ENCODE assay signal across 11 cellular contexts in genomic region chrX:28586291-28586690, GRCh38. TPM values are rescaled to one million over a fixed set of nuclear protein-coding genes. Genes with fewer than 3 reads are reported as not detected.
A peak's percentile ranks its signal among the peaks of the same experiment; 100 is the strongest.
DNase-seq lines count a peak whose midpoint lies in the region; ATAC-seq and TF ChIP-seq lines count a peak whose summit lies in the region.
"Had no signal": no experiment of that assay in that cellular context is flagged by ENCODE, and none has a peak within 500 bp of the region (broad histone marks: within the 10 kb centered on the region; RNA-seq: fewer than 3 reads in every experiment).

No MANE protein-coding gene starts in this region.

- H3K27ac ChIP-seq in GM23248 (no peak overlapping the region), right cardiac atrium (ENCODE audit: low read length) (no peak overlapping the region), upper lobe of right lung (no peak overlapping the region), ascending aorta (no peak overlapping the region)

- 0 to 1% methylated on average over 1 to 9 of the region's 9 CpGs for WGBS in GM23248 (ENCODE audit: low coverage in 1 of 2, low lambda C conversion rate in 2 of 2, missing lambda C conversion rate in 2 of 2), 2 experiments
- 3% methylated on average over 9 of the region's 9 CpGs for WGBS in right cardiac atrium

- ATAC-seq in right cardiac atrium, result peak; percentile 75 to 78
- no peak for ATAC-seq in upper lobe of right lung
- ATAC-seq in HG02571 (IDR thresholded peaks at IDR 0.05; ENCODE audit: unreplicated experiment), result no peak
- ATAC-seq: K562 had no signal

- no peak for DNase-seq in GM23248
- DNase-seq in astrocyte of the hippocampus (ENCODE audit: low read depth, low spot score), result peak; percentile 44
- DNase-seq in right cardiac atrium, result peak in 2 of 3 donors; percentile 33 to 54
- peak in 6 of 10 donors; percentile 3 to 77 (median 19) for DNase-seq in posterior cingulate gyrus
- no peak for DNase-seq in upper lobe of right lung
- DNase-seq in ascending aorta (ENCODE audit: low spot score in 2 of 2), result no peak
- DNase-seq in stimulated activated CD4-positive, alpha-beta T cell treated with anti-CD3 and anti-CD28 coated beads, Interleukin-4, amount 100 ng/mL, for 24 hours, result no peak
- DNase-seq: activated naive CD8-positive, alpha-beta T cell treated with anti-CD3 and anti-CD28 coated beads, Interleukin-2, amount 10 ng/mL, durations not matched to agents 7 days and 5 days; kidney had no signal

- no peaks in the 10 kb centered on the region for H3F3A ChIP-seq in GM23248 (ENCODE audit: insufficient read depth)

- TF ChIP-seq CTCF in upper lobe of right lung (IDR thresholded peaks at IDR 0.05), result no peak
- TF ChIP-seq CTCF in ascending aorta (IDR thresholded peaks at IDR 0.05), result no peak

- no peaks in the 10 kb centered on the region for H3K79me2 ChIP-seq in GM23248 (ENCODE audit: insufficient read depth)

- no peak overlapping the region for H3K9ac ChIP-seq in GM23248

- no peaks in the 10 kb centered on the region for H4K20me1 ChIP-seq in GM23248 (ENCODE audit: insufficient read depth)

- in situ Hi-C loops in GM23248 (cut with MboI), result no loop called here

- peak overlapping the region; percentile 58; the same call in 1 of the 2 replicates for H2AFZ ChIP-seq in GM23248

- no peaks in the 10 kb centered on the region for H3K9me3 ChIP-seq in GM23248 (ENCODE audit: low read depth)
- no peaks in the 10 kb centered on the region for H3K9me3 ChIP-seq in right cardiac atrium (ENCODE audit: control insufficient read depth, low read length)
- no peaks in the 10 kb centered on the region for H3K9me3 ChIP-seq in upper lobe of right lung
- no peaks in the 10 kb centered on the region for H3K9me3 ChIP-seq in ascending aorta

- H3K36me3 ChIP-seq in GM23248 (ENCODE audit: low read depth) (no peaks in the 10 kb centered on the region), upper lobe of right lung (no peaks in the 10 kb centered on the region), ascending aorta (no peaks in the 10 kb centered on the region)

- intact Hi-C loops in right cardiac atrium (cut with DNase I), result loop anchor here in 1 of 4 donors (5.0 kb wide), 1 partner anchor 456 kb away; no protein-coding TSS in a partner anchor
- intact Hi-C loops in posterior cingulate gyrus (cut with DNase I), result loop anchor here (5.0 kb wide), 1 partner anchor 501 kb away; no protein-coding TSS in a partner anchor
- intact Hi-C loops in upper lobe of right lung (cut with DNase I), result no loop called here
- intact Hi-C loops in ascending aorta (cut with DNase I), result no loop called here

- no peak overlapping the region for H3K4me2 ChIP-seq in GM23248 (ENCODE audit: unreplicated experiment)

- H3K4me1 ChIP-seq in GM23248 (ENCODE audit: insufficient read depth) (no peaks in the 10 kb centered on the region), right cardiac atrium (ENCODE audit: control insufficient read depth, insufficient read depth, low read length) (no peaks in the 10 kb centered on the region), upper lobe of right lung (no peaks in the 10 kb centered on the region), ascending aorta (no peaks in the 10 kb centered on the region)

- no peaks in the 10 kb centered on the region for H3K9me2 ChIP-seq in GM23248 (ENCODE audit: insufficient read depth)

- H3K27me3 ChIP-seq in GM23248 (replicated peaks; ENCODE audit: insufficient read depth) (no peaks in the 10 kb centered on the region), right cardiac atrium (ENCODE audit: control insufficient read depth, insufficient read depth) (no peaks in the 10 kb centered on the region), upper lobe of right lung (no peaks in the 10 kb centered on the region), ascending aorta (no peaks in the 10 kb centered on the region)

- H3K4me3 ChIP-seq in GM23248 (0 out of 2 replicates have a peak overlapping the region, but pooled peaks have one; percentile 58), right cardiac atrium (ENCODE audit: low read length) (peak overlapping the region; percentile 58), upper lobe of right lung (no peak overlapping the region), ascending aorta (peak overlapping the region in 1 of 2 donors; percentile 46)
- H3K4me3 ChIP-seq: K562 had no signal

RNA-seq across cellular contexts. Expression of gene IL1RAPL1, which starts 1.0 kb away (rescaled TPM):
- 0.38 TPM in 1 of 2 replicates, not detected in the other for total RNA-seq in GM23248 (2014; rRNA removed; shearing (Covaris generic))
- polyA plus RNA-seq in GM23248 (2016; fragmentation: Nextera tagmentation; extraction: Ambion mirVana) (not detected in 2 replicates), right cardiac atrium (0.48 TPM)
- total RNA-seq in right cardiac atrium (1 to 10 TPM; 2.0 to 3.1 (median 2.4) TPM), upper lobe of right lung (not detected), ascending aorta (not detected)
- total RNA-seq: activated naive CD8-positive, alpha-beta T cell treated with anti-CD3 and anti-CD28 coated beads, Interleukin-2, amount 10 ng/mL, durations not matched to agents 7 days and 5 days had no signal

Comparison
In these comparisons a context has a peak if more than half of its experiments do, and no peak if none do; other contexts are left out.
1. DNase-seq: peak in astrocyte of the hippocampus (single experiment), right cardiac atrium (2 of 3) and posterior cingulate gyrus (6 of 10); none in GM23248 (single experiment), upper lobe of right lung (single experiment), ascending aorta (0 of 2) and stimulated activated CD4-positive, alpha-beta T cell treated with anti-CD3 and anti-CD28 coated beads, Interleukin-4, amount 100 ng/mL, for 24 hours (single experiment).
2. ATAC-seq: peak in right cardiac atrium (2 of 2); none in upper lobe of right lung (single experiment) and HG02571 (single experiment).